20 cellular contexts compared by ENCODE assay signal in the genomic region with DNA sequence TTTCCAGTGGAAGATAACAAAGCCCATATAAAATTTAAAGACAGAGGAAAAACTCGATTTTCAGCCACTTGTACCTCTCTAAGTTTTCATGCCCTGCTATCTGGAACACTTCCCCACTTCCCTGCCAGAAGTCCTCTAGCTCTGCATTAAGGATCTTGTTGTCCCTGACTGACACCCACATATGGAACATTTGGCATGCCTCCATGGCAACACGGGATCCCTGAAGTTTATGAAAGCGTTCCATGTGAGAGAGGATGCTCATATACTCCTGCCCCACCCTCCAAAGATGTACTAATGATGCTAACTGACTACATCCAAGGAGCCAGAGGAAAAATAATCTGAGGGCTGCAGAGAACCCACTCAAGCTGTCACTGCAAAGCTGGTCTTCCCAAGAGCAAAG. TPM values are rescaled to one million over a fixed set of nuclear protein-coding genes. Genes with fewer than 3 reads are reported as not detected.
A peak's percentile ranks its signal among the peaks of the same experiment; 100 is the strongest.
DNase-seq lines count a peak whose midpoint lies in the region; ATAC-seq and TF ChIP-seq lines count a peak whose summit lies in the region.
"Had no signal": no experiment of that assay in that cellular context is flagged by ENCODE, and none has a peak within 500 bp of the region (broad histone marks: within the 10 kb centered on the region; RNA-seq: fewer than 3 reads in every experiment).

No MANE protein-coding gene starts in this region.

- H3K27ac ChIP-seq in gastroesophageal sphincter = no peak overlapping the region
- H3K27ac ChIP-seq: SK-N-MC had no signal

- no peak for TF ChIP-seq CTCF in gastroesophageal sphincter (IDR thresholded peaks at IDR 0.05)

- H3K9me3 ChIP-seq in gastroesophageal sphincter = no peaks in the 10 kb centered on the region

- no peak overlapping the region for H3K4me3 ChIP-seq in gastroesophageal sphincter
- H3K4me3 ChIP-seq: SK-N-MC had no signal

- no peak for TF ChIP-seq EP300 in gastroesophageal sphincter (IDR thresholded peaks at IDR 0.05)

- H3K4me1 ChIP-seq in gastroesophageal sphincter = peaks cover 0 to 47% (median 5%) of the 10 kb centered on the region in 3 donors

- H3K36me3 ChIP-seq in gastroesophageal sphincter = peaks cover 11 to 84% of the 10 kb centered on the region in 2 donors

- CTCF ChIA-PET in HEK293T (lab: Yijun Ruan, JAX) = no interaction called here

- no peak for TF ChIP-seq POLR2A in gastroesophageal sphincter (IDR thresholded peaks at IDR 0.05)

- H3K27me3 ChIP-seq in gastroesophageal sphincter = no peaks in the 10 kb centered on the region

- intact Hi-C loops in left ventricle myocardium superior (cut with micrococcal nuclease) (no loop called here), left cardiac atrium (cut with DNase I) (no loop called here)

- 36 to 69% methylated on average over 1 to 3 of the region's 3 CpGs for WGBS in gastroesophageal sphincter (ENCODE audit: low coverage in 1 of 2), 2 donors

- ATAC-seq in left ventricle myocardium superior (peak; percentile 41), left cardiac atrium (no peak), gastroesophageal sphincter (no peak)

- POLR2A ChIA-PET in HEK293T (lab: Yijun Ruan, JAX) = interaction anchor here (0.7 to 1.3 kb wide), 3 partner anchors 9 to 17 kb away, joined by 3 to 5 read pairs (median 3); a partner anchor contains a TSS

- DNase-seq in left ventricle myocardium superior (no peak), left cardiac atrium (no peak), NCI-H446 treated with DMSO at 0.1 percent for 48 hours (lab: John Stamatoyannopoulos, UW) (peak; percentile 55), cerebellum (ENCODE audit: low spot score) (peak; percentile 37), HEK293T (ENCODE audit: extremely low spot score) (no peak), retina (no peak)
- no peak for DNase-seq in stimulated activated CD4-positive, alpha-beta T cell treated with anti-CD3 and anti-CD28 coated beads, Interleukin-2, amount 100 ng/mL, for 48 hours
- DNase-seq: ACHN; CD4-positive, alpha-beta memory T cell; MV-4-11; NCI-H1417 treated with DMSO at 0.1 percent for 48 hours; NCI-H2081 treated with DMSO at 0.1 percent for 48 hours; NCI-H226; NCI-H526 treated with DMSO at 0.1 percent for 48 hours had no signal

TF ChIP-seq in HEK293T, 16 proteins besides CTCF, POLR2A, EP300 and RAD21:
- TF ChIP-seq ZNF384 (IDR thresholded peaks at IDR 0.05) = no peak
- no peak for TF ChIP-seq HDGF (IDR thresholded peaks at IDR 0.05; ENCODE audit: borderline replicate concordance)
- TF ChIP-seq SUZ12 (IDR thresholded peaks at IDR 0.05) = no peak
- no peak for TF ChIP-seq L3MBTL2 (conservative IDR thresholded peaks at IDR 0.05)
- TF ChIP-seq, protein P1, sequence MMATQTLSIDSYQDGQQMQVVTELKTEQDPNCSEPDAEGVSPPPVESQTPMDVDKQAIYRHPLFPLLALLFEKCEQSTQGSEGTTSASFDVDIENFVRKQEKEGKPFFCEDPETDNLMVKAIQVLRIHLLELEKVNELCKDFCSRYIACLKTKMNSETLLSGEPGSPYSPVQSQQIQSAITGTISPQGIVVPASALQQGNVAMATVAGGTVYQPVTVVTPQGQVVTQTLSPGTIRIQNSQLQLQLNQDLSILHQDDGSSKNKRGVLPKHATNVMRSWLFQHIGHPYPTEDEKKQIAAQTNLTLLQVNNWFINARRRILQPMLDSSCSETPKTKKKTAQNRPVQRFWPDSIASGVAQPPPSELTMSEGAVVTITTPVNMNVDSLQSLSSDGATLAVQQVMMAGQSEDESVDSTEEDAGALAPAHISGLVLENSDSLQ (IDR thresholded peaks at IDR 0.05) = no peak
- no peak for TF ChIP-seq BHLHE40 (IDR thresholded peaks at IDR 0.05; ENCODE audit: borderline replicate concordance)
- no peak for TF ChIP-seq ELF4 (IDR thresholded peaks at IDR 0.05)
- no peak for TF ChIP-seq FOXM1 (IDR thresholded peaks at IDR 0.05; ENCODE audit: borderline replicate concordance)
- TF ChIP-seq FOXK2 (IDR thresholded peaks at IDR 0.05) = no peak

RNA-seq across cellular contexts. Expression of a gene that starts 8.8 kb away (rescaled TPM):
- not detected for total RNA-seq in left ventricle myocardium superior
- total RNA-seq in left cardiac atrium = 1 to 10 TPM in 1 of 2 donors, under 1 TPM in 1; 0.29 to 1.7 TPM
- not detected for total RNA-seq in cerebellum
- total RNA-seq in gastroesophageal sphincter = not detected
- total RNA-seq: B cell, Daoy, H1, OCI-LY7 had no signal

RNA-seq across cellular contexts. Expression of a gene that starts 26.8 kb away (rescaled TPM):
- total RNA-seq in left ventricle myocardium superior = 814 TPM
- total RNA-seq in left cardiac atrium = 100 to 1,000 TPM; 633 to 874 TPM
- total RNA-seq in cerebellum = 59.8 TPM
- 100 to 1,000 TPM; 252 to 647 (median 432) TPM for total RNA-seq in gastroesophageal sphincter

Comparison
In these comparisons a context has a peak if more than half of its experiments do, and no peak if none do; other contexts are left out.
1. DNase-seq: peak in NCI-H446 treated with DMSO at 0.1 percent for 48 hours (single experiment) and cerebellum (single experiment); none in left ventricle myocardium superior (single experiment), left cardiac atrium (single experiment), HEK293T (single experiment), retina (single experiment) and stimulated activated CD4-positive, alpha-beta T cell treated with anti-CD3 and anti-CD28 coated beads, Interleukin-2, amount 100 ng/mL, for 48 hours (0 of 2).